ENCODE assay signal across 6 cellular contexts in genomic region chr14:21093769-21094681, GRCh38. TPM values are rescaled to one million over a fixed set of nuclear protein-coding genes. Genes with fewer than 3 reads are reported as not detected.
DNase-seq lines count a peak whose midpoint lies in the region; TF ChIP-seq lines count a peak whose summit lies in the region.

No MANE protein-coding gene starts in this region.

- H3K9me3 ChIP-seq in iPS-18a (ENCODE audit: control insufficient read depth, low read depth, low read length), result no peaks in the 10 kb centered on the region

- H3K27me3 Mint-ChIP-seq in activated naive CD4-positive, alpha-beta T cell treated with anti-CD3 and anti-CD28 coated beads, Interleukin-2, amount 10 ng/mL, durations not matched to agents 7 days and 5 days, result peaks cover 50% of the 10 kb centered on the region
- peaks cover 2 to 8% (median 4%) of the 10 kb centered on the region in 3 donors for H3K27me3 Mint-ChIP-seq in immature natural killer cell (ENCODE audit: low read depth in 3 of 3)

- H3K9me3 Mint-ChIP-seq in activated naive CD4-positive, alpha-beta T cell treated with anti-CD3 and anti-CD28 coated beads, Interleukin-2, amount 10 ng/mL, durations not matched to agents 7 days and 5 days, result no peaks in the 10 kb centered on the region
- H3K9me3 Mint-ChIP-seq in immature natural killer cell, result no peaks in the 10 kb centered on the region

- peak overlapping the region; percentile 4 for H3K27ac ChIP-seq in iPS-18a (ENCODE audit: low read length)

- peak overlapping the region; percentile 64 for H3K4me3 ChIP-seq in iPS-18a (ENCODE audit: low read length)

- H3K27ac Mint-ChIP-seq in activated naive CD4-positive, alpha-beta T cell treated with anti-CD3 and anti-CD28 coated beads, Interleukin-2, amount 10 ng/mL, durations not matched to agents 7 days and 5 days, result no peak overlapping the region
- peak overlapping the region in 1 of 6 donors; percentile 60 for H3K27ac Mint-ChIP-seq in immature natural killer cell

- peaks cover 22% of the 10 kb centered on the region for H3K36me3 ChIP-seq in iPS-18a (ENCODE audit: control insufficient read depth, low read depth, low read length)

- no peaks in the 10 kb centered on the region for H3K36me3 Mint-ChIP-seq in activated naive CD4-positive, alpha-beta T cell treated with anti-CD3 and anti-CD28 coated beads, Interleukin-2, amount 10 ng/mL, durations not matched to agents 7 days and 5 days
- H3K36me3 Mint-ChIP-seq in immature natural killer cell, result no peaks in the 10 kb centered on the region

- peaks cover 37% of the 10 kb centered on the region for H3K4me1 ChIP-seq in iPS-18a (ENCODE audit: control insufficient read depth, low read depth, low read length)

- CTCF ChIA-PET in activated naive CD4-positive, alpha-beta T cell treated with anti-CD3 and anti-CD28 coated beads, Interleukin-2, amount 10 ng/mL, durations not matched to agents 7 days and 5 days (lab: Charles Lee), result interaction anchor here (0.7 to 7.0 kb wide), 13 partner anchors 9 to 123 kb away, joined by 3 to 167 read pairs (median 10); partner anchors contain the start of genes ARHGEF40 and TMEM253

- no peaks in the 10 kb centered on the region for H3K27me3 ChIP-seq in iPS-18a (ENCODE audit: control insufficient read depth, insufficient read depth, low read length)

- TF ChIP-seq CTCF in GM13976 (IDR thresholded peaks at IDR 0.05; ENCODE audit: borderline replicate concordance, control extremely low read depth, extremely low read depth, insufficient read depth, missing control alignments), result no peak

- in situ Hi-C loops in GM13976 (cut with MboI; ENCODE audit: low sequenced_read_pairs, unreplicated experiment), result loop anchor here (10.0 kb wide), 1 partner anchor 79 kb away; no protein-coding TSS in a partner anchor

- peaks cover 14% of the 10 kb centered on the region for H3K4me1 Mint-ChIP-seq in activated naive CD4-positive, alpha-beta T cell treated with anti-CD3 and anti-CD28 coated beads, Interleukin-2, amount 10 ng/mL, durations not matched to agents 7 days and 5 days
- peaks cover 14 to 18% of the 10 kb centered on the region in 2 donors for H3K4me1 Mint-ChIP-seq in immature natural killer cell

- H3K9ac ChIP-seq in iPS-18a (ENCODE audit: low read length), result peak overlapping the region; percentile 58

- H3K4me3 Mint-ChIP-seq in activated naive CD4-positive, alpha-beta T cell treated with anti-CD3 and anti-CD28 coated beads, Interleukin-2, amount 10 ng/mL, durations not matched to agents 7 days and 5 days, result no peak overlapping the region
- H3K4me3 Mint-ChIP-seq in immature natural killer cell, result no peak overlapping the region

- DNase-seq in DMS79 (lab: John Stamatoyannopoulos, UW) (peak; percentile 34), NCI-H524 treated with DMSO at 0.1 percent for 48 hours (lab: John Stamatoyannopoulos, UW) (peak; percentile 98), GM13976 (ENCODE audit: low spot score) (no peak), immature natural killer cell (no peak)
- DNase-seq in activated naive CD4-positive, alpha-beta T cell treated with anti-CD3 and anti-CD28 coated beads, Interleukin-2, amount 10 ng/mL, durations not matched to agents 7 days and 5 days, result no peak

RNA-seq across cellular contexts. Expression of gene ZNF219, which starts 4.4 kb away (rescaled TPM):
- 1 to 10 TPM in 2 of 3 donors, under 1 TPM in 1; 0.88 to 3.3 (median 1.8) TPM for polyA plus RNA-seq in immature natural killer cell

RNA-seq across cellular contexts. Expression of gene TMEM253, which starts 6.8 kb away (rescaled TPM):
- not detected for polyA plus RNA-seq in immature natural killer cell

RNA-seq across cellular contexts. Expression of gene ARHGEF40, which starts 23.9 kb away (rescaled TPM):
- polyA plus RNA-seq in immature natural killer cell, result under 1 TPM in 2 of 3 donors, not detected in 1; 0.23 to 0.35 TPM

RNA-seq across cellular contexts. Expression of gene RNASE8, which starts 36.4 kb away (rescaled TPM):
- not detected for polyA plus RNA-seq in immature natural killer cell

RNA-seq across cellular contexts. Expression of gene RNASE7, which starts 51.9 kb away (rescaled TPM):
- not detected for polyA plus RNA-seq in immature natural killer cell

Comparison
In these comparisons a context has a peak if more than half of its experiments do, and no peak if none do; other contexts are left out.
1. DNase-seq: peak in DMS79 (single experiment) and NCI-H524 treated with DMSO at 0.1 percent for 48 hours (single experiment); none in GM13976 (single experiment), activated naive CD4-positive, alpha-beta T cell treated with anti-CD3 and anti-CD28 coated beads, Interleukin-2, amount 10 ng/mL, durations not matched to agents 7 days and 5 days (single experiment) and immature natural killer cell (0 of 3).